23 cellular contexts compared by ENCODE assay signal in genomic region chr20:58538752-58539151, GRCh38. TPM values are rescaled to one million over a fixed set of nuclear protein-coding genes. Genes with fewer than 3 reads are reported as not detected.
A peak's percentile ranks its signal among the peaks of the same experiment; 100 is the strongest.
DNase-seq lines count a peak whose midpoint lies in the region; ATAC-seq and TF ChIP-seq lines count a peak whose summit lies in the region.
"Had no signal": no experiment of that assay in that cellular context is flagged by ENCODE, and none has a peak within 500 bp of the region (broad histone marks: within the 10 kb centered on the region; RNA-seq: fewer than 3 reads in every experiment).

No MANE protein-coding gene starts in this region.

- no peak overlapping the region for H3K4me3 ChIP-seq in tibial nerve
- H3K4me3 ChIP-seq: gastrocnemius medialis, pancreas, transverse colon had no signal

- H3K36me3 ChIP-seq in tibial nerve: no peaks in the 10 kb centered on the region
- H3K36me3 ChIP-seq: gastrocnemius medialis, pancreas, transverse colon had no signal

- TF ChIP-seq EP300 in tibial nerve (IDR thresholded peaks at IDR 0.05): no peak

- no peak overlapping the region for H3K27ac ChIP-seq in tibial nerve
- H3K27ac ChIP-seq: gastrocnemius medialis, pancreas, transverse colon had no signal

- H3K9me3 ChIP-seq in tibial nerve: peaks cover 0 to 26% (median 0%) of the 10 kb centered on the region in 4 donors
- H3K9me3 ChIP-seq: pancreas, transverse colon had no signal

- no peaks in the 10 kb centered on the region for H3K4me1 ChIP-seq in tibial nerve
- H3K4me1 ChIP-seq: gastrocnemius medialis, pancreas, transverse colon had no signal

- no peak for TF ChIP-seq CTCF in tibial nerve (IDR thresholded peaks at IDR 0.05)

- TF ChIP-seq POLR2A in tibial nerve (IDR thresholded peaks at IDR 0.05): no peak

- WGBS in tibial nerve, 2 donors: 83 to 94% methylated on average over 2 of the region's 2 CpGs

- no peaks in the 10 kb centered on the region for H3K27me3 ChIP-seq in tibial nerve
- H3K27me3 ChIP-seq: gastrocnemius medialis, pancreas, transverse colon had no signal

- ATAC-seq in GM18498 (IDR thresholded peaks at IDR 0.05; ENCODE audit: unreplicated experiment) (no peak), GM21367 (IDR thresholded peaks at IDR 0.05; ENCODE audit: unreplicated experiment) (no peak)
- ATAC-seq: activated CD8-positive, alpha-beta memory T cell treated with anti-CD3 and anti-CD28 coated beads, Interleukin-2, amount 10 ng/mL, durations not matched to agents 7 days and 5 days; gastrocnemius medialis; naive thymus-derived CD8-positive, alpha-beta T cell; pancreas; SK-N-SH treated with all-trans-retinoic acid at 6 μM for 48 hours had no signal

- DNase-seq in AG08396 (ENCODE audit: low spot score) (peak; percentile 50), EL (peak; percentile 72), RPMI7951 (ENCODE audit: low read depth) (peak; percentile 96), kidney tubule cell (ENCODE audit: low spot score) (peak; percentile 49), tibial nerve (ENCODE audit: low spot score in 2 of 2) (no peak)
- DNase-seq: activated CD8-positive, alpha-beta memory T cell treated with anti-CD3 and anti-CD28 coated beads, Interleukin-2, amount 10 ng/mL, durations not matched to agents 7 days and 5 days; activated effector memory CD4-positive, alpha-beta T cell treated with Interleukin-2 at 50 U/mL for 16 hours; central memory CD4-positive, alpha-beta T cell; DMS79; erythroblast; gastrocnemius medialis; kidney glomerular epithelial cell; naive thymus-derived CD8-positive, alpha-beta T cell; NCI-H1417; NCI-H524; pancreas; stimulated activated naive CD4-positive, alpha-beta T cell; T1000; transverse colon had no signal

RNA-seq across cellular contexts. Expression of gene APCDD1L, which starts 23.6 kb away (rescaled TPM):
- total RNA-seq in RPMI7951 (2014; rRNA removed; shearing (Covaris generic)): 122 and 149 TPM in 2 replicates
- under 1 TPM in 2 of 4 donors, not detected in 2; 0.21 to 0.30 TPM for total RNA-seq in tibial nerve
- total RNA-seq: activated CD8-positive, alpha-beta memory T cell treated with anti-CD3 and anti-CD28 coated beads, Interleukin-2, amount 10 ng/mL, durations not matched to agents 7 days and 5 days; mesenteric fat pad; naive thymus-derived CD8-positive, alpha-beta T cell had no signal

Comparison
In these comparisons a context has a peak if more than half of its experiments do, and no peak if none do; other contexts are left out.
1. DNase-seq: peak in AG08396 (single experiment), EL (single experiment), RPMI7951 (single experiment) and kidney tubule cell (single experiment); none in tibial nerve (0 of 2).
2. RNA of gene APCDD1L, which starts 23.6 kb away (total RNA-seq): 122 to 149 TPM in RPMI7951; 0.21 to 0.30 TPM in tibial nerve; every median in the first group is over 10 times any median in the second.